ENCODE assay signal across 1 cellular context in genomic region chr3:171817074-171817748, GRCh38.
TF ChIP-seq lines count a peak whose summit lies in the region.

No MANE protein-coding gene starts in this region.

TF ChIP-seq in IMR-90, 13 proteins besides CTCF, POLR2A, EP300 and RAD21:
- TF ChIP-seq CEBPB (IDR thresholded peaks at IDR 0.05; ENCODE audit: low read depth, low read length) (peak; percentile 49; the same call in 1 of the 2 replicates), FOS (IDR thresholded peaks at IDR 0.05; ENCODE audit: low read depth, low read length) (no peak)
